20 cellular contexts compared by ENCODE assay signal in the genomic region with DNA sequence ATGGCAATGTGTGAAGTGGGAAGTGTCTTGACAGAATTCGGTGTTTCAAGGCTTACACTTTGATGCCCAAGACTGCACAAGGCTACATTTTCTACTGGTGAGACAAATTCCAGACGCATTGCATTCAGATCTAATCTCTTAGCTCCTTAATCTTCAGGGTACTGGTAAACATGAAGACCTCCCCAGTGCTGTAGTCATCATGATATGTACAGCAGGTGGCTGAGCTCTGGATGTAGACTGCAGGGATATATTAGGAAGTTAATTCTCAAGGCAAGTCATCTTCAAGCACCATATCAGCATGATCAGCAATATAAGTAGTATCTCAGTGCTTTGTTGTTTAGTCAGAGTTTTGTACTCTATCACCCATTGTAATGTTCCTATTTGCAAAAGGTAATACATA.
DNase-seq lines count a peak whose midpoint lies in the region; ATAC-seq and TF ChIP-seq lines count a peak whose summit lies in the region.
"Had no signal": no experiment of that assay in that cellular context is flagged by ENCODE, and none has a peak within 500 bp of the region (broad histone marks: within the 10 kb centered on the region; RNA-seq: fewer than 3 reads in every experiment).

No MANE protein-coding gene starts in this region.

- TF ChIP-seq CTCF in spleen (IDR thresholded peaks at IDR 0.05 in 8 of 11, conservative IDR thresholded peaks at IDR 0.05 in 3 of 11), result no peak

- no peaks in the 10 kb centered on the region for H3K27me3 ChIP-seq in spleen (replicated peaks in 1 of 7)

- no peak for TF ChIP-seq POLR2A in spleen (IDR thresholded peaks at IDR 0.05)

- peak overlapping the region; percentile 94 for H3K27ac Mint-ChIP-seq in activated T-helper 2 cell treated with anti-CD3 and anti-CD28 coated beads, Interferon-gamma antibody, Interleukin-2, Interleukin-4, amounts not matched to agents 10 μg/mL and 5 μg/mL and 100 μg/mL, durations not matched to agents 14 hours and 24 hours and 36 hours

- peaks cover 5% of the 10 kb centered on the region for H3K9me3 ChIP-seq in KOPT-K1 (ENCODE audit: insufficient read depth, low read length, poor library complexity, severe bottlenecking)
- H3K9me3 ChIP-seq in spleen, result peaks cover 0 to 13% (median 9%) of the 10 kb centered on the region in 8 donors

- H3K4me3 Mint-ChIP-seq in activated T-cell treated with anti-CD3 and anti-CD28 coated beads, Interleukin-2, amount 50 U/mL, for 4 hours, result peak overlapping the region; percentile 43
- H3K4me3 Mint-ChIP-seq in activated T-helper 2 cell treated with anti-CD3 and anti-CD28 coated beads, Interferon-gamma antibody, Interleukin-2, Interleukin-4, amounts not matched to agents 10 μg/mL and 5 μg/mL and 100 μg/mL, durations not matched to agents 14 hours and 24 hours and 36 hours (ENCODE audit: low read depth), result peak overlapping the region; percentile 51
- H3K4me3 Mint-ChIP-seq: neural crest cell had no signal

- WGBS in spleen, 5 donors, result 49 to 71% (median 65%) methylated on average over 2 of the region's 2 CpGs

- DNase-seq in activated T-cell treated with anti-CD3 and anti-CD28 coated beads, Interleukin-2, amount 50 U/mL, for 4 hours, result no peak
- no peak for DNase-seq in activated T-cell treated with anti-CD3 and anti-CD28 coated beads, Interleukin-2, amount 50 U/mL, for 48 hours
- DNase-seq in activated T-helper 2 cell treated with anti-CD3 and anti-CD28 coated beads, Interferon-gamma antibody, Interleukin-2, Interleukin-4, amounts not matched to agents 10 μg/mL and 5 μg/mL and 100 μg/mL, durations not matched to agents 14 hours and 24 hours and 36 hours (ENCODE audit: low spot score), result no peak
- DNase-seq in spleen, result no peak
- DNase-seq in Ammon's horn (ENCODE audit: low spot score), result no peak
- DNase-seq in NCI-H226, result no peak
- no peak for DNase-seq in DMS 273 treated with DMSO at 0.1 percent for 48 hours (lab: John Stamatoyannopoulos, UW)
- DNase-seq: activated CD4-positive, alpha-beta T cell treated with anti-CD3 and anti-CD28 coated beads, Interleukin-2, amount 50 U/mL, for 1 hour; activated effector memory CD4-positive, alpha-beta T cell treated with Interleukin-2 at 50 U/mL for 16 hours; left cardiac atrium; NCI-H1048; NCI-H1930; NCI-H446; NK-92 treated with Interleukin-12 subunit alpha and Interleukin-12 subunit beta, amount 100 ng/mL, for 24 hours; stimulated activated CD4-positive, alpha-beta T cell treated with anti-CD3 and anti-CD28 coated beads, Interleukin-2, amount 100 ng/mL, for 48 hours had no signal

- H3K9me3 Mint-ChIP-seq in activated T-cell treated with anti-CD3 and anti-CD28 coated beads, Interleukin-2, amount 50 U/mL, for 4 hours, result peaks cover 4% of the 10 kb centered on the region
- no peaks in the 10 kb centered on the region for H3K9me3 Mint-ChIP-seq in activated T-helper 2 cell treated with anti-CD3 and anti-CD28 coated beads, Interferon-gamma antibody, Interleukin-2, Interleukin-4, amounts not matched to agents 10 μg/mL and 5 μg/mL and 100 μg/mL, durations not matched to agents 14 hours and 24 hours and 36 hours

- H3K36me3 ChIP-seq in KOPT-K1 (ENCODE audit: insufficient read depth, low read length), result peaks cover 86% of the 10 kb centered on the region
- H3K36me3 ChIP-seq in spleen, result peaks cover 0 to 99% (median 15%) of the 10 kb centered on the region in 6 donors

- ATAC-seq in activated T-cell treated with anti-CD3 and anti-CD28 coated beads, Interleukin-2, amount 50 U/mL, for 4 hours, result no peak
- ATAC-seq: left cardiac atrium, SK-N-SH treated with all-trans-retinoic acid at 6 μM for 48 hours had no signal

- intact Hi-C loops in activated T-helper 2 cell treated with anti-CD3 and anti-CD28 coated beads, Interferon-gamma antibody, Interleukin-2, Interleukin-4, amounts not matched to agents 10 μg/mL and 5 μg/mL and 100 μg/mL, durations not matched to agents 14 hours and 24 hours and 36 hours (cut with micrococcal nuclease), result loop anchor here (2.0 kb wide), 2 partner anchors 30 to 100 kb away; no protein-coding TSS in a partner anchor
- intact Hi-C loops in spleen (cut with DNase I; ENCODE audit: low total_unique reads), result loop anchor here (10.0 kb wide), 1 partner anchor 52 kb away; no protein-coding TSS in a partner anchor

- H3K4me3 ChIP-seq in spleen, result no peak overlapping the region
- H3K4me3 ChIP-seq: skin epidermis had no signal

- peaks cover 16 to 100% (median 64%) of the 10 kb centered on the region in 6 donors for H3K4me1 ChIP-seq in spleen

- H3K4me1 Mint-ChIP-seq in activated T-cell treated with anti-CD3 and anti-CD28 coated beads, Interleukin-2, amount 50 U/mL, for 4 hours (ENCODE audit: low read depth), result peaks cover 95% of the 10 kb centered on the region
- peaks cover 94% of the 10 kb centered on the region for H3K4me1 Mint-ChIP-seq in activated T-helper 2 cell treated with anti-CD3 and anti-CD28 coated beads, Interferon-gamma antibody, Interleukin-2, Interleukin-4, amounts not matched to agents 10 μg/mL and 5 μg/mL and 100 μg/mL, durations not matched to agents 14 hours and 24 hours and 36 hours (ENCODE audit: low read depth)
- H3K4me1 Mint-ChIP-seq: neural crest cell had no signal

- H3K27ac ChIP-seq in KOPT-K1 (ENCODE audit: low read depth, low read length, poor library complexity, severe bottlenecking) (peak overlapping the region; percentile 99), spleen (peak overlapping the region in 5 of 8 donors; percentile 36 to 92 (median 84))
- H3K27ac ChIP-seq: KMS-11 had no signal

- H3K36me3 Mint-ChIP-seq in activated T-cell treated with anti-CD3 and anti-CD28 coated beads, Interleukin-2, amount 50 U/mL, for 4 hours (ENCODE audit: insufficient read depth), result peaks cover 58% of the 10 kb centered on the region
- H3K36me3 Mint-ChIP-seq in activated T-helper 2 cell treated with anti-CD3 and anti-CD28 coated beads, Interferon-gamma antibody, Interleukin-2, Interleukin-4, amounts not matched to agents 10 μg/mL and 5 μg/mL and 100 μg/mL, durations not matched to agents 14 hours and 24 hours and 36 hours (ENCODE audit: low read depth), result peaks cover 97% of the 10 kb centered on the region

- no peaks in the 10 kb centered on the region for H3K27me3 Mint-ChIP-seq in activated T-cell treated with anti-CD3 and anti-CD28 coated beads, Interleukin-2, amount 50 U/mL, for 4 hours (ENCODE audit: low read depth)
- H3K27me3 Mint-ChIP-seq in activated T-helper 2 cell treated with anti-CD3 and anti-CD28 coated beads, Interferon-gamma antibody, Interleukin-2, Interleukin-4, amounts not matched to agents 10 μg/mL and 5 μg/mL and 100 μg/mL, durations not matched to agents 14 hours and 24 hours and 36 hours (ENCODE audit: low read depth), result no peaks in the 10 kb centered on the region
